21 cellular contexts compared by ENCODE assay signal in genomic region chr10:75250934-75251333, GRCh38. TPM values are rescaled to one million over a fixed set of nuclear protein-coding genes. Genes with fewer than 3 reads are reported as not detected.
A peak's percentile ranks its signal among the peaks of the same experiment; 100 is the strongest.
DNase-seq lines count a peak whose midpoint lies in the region; ATAC-seq and TF ChIP-seq lines count a peak whose summit lies in the region.
"Had no signal": no experiment of that assay in that cellular context is flagged by ENCODE, and none has a peak within 500 bp of the region (broad histone marks: within the 10 kb centered on the region; RNA-seq: fewer than 3 reads in every experiment).

No MANE protein-coding gene starts in this region.

- peaks cover 10% of the 10 kb centered on the region for H3K9me3 Mint-ChIP-seq in Calu3 (ENCODE audit: low read depth, unreplicated experiment)
- H3K9me3 Mint-ChIP-seq in CD8-positive, alpha-beta T cell, result peaks cover 19% of the 10 kb centered on the region

- POLR2A ChIA-PET in CD8-positive, alpha-beta T cell (lab: Charles Lee), result no interaction called here

- no peak overlapping the region for H4K8ac ChIP-seq in mesenchymal stem cell (ENCODE audit: low read length)

- in situ Hi-C loops in mammary epithelial cell (cut with MboI; ENCODE audit: low sequenced_read_pairs in 2 of 2), result no loop called here

- intact Hi-C loops in Calu3 (cut with micrococcal nuclease; ENCODE audit: unreplicated experiment), result no loop called here
- intact Hi-C loops in mammary epithelial cell (cut with micrococcal nuclease), result loop anchor here (5.0 kb wide), 1 partner anchor 146 kb away; no protein-coding TSS in a partner anchor
- intact Hi-C loops in CD8-positive, alpha-beta T cell (cut with DNase I, micrococcal nuclease), result no loop called here
- intact Hi-C loops in tibial artery (cut with DNase I; ENCODE audit: low total_unique reads), result no loop called here

- no peak overlapping the region for H3K4me3 ChIP-seq in mammary epithelial cell (replicated peaks in 1 of 3; ENCODE audit: insufficient read depth in 1 of 3, low read depth in 2 of 3, low read length in 3 of 3)
- H3K4me3 ChIP-seq in mesenchymal stem cell (ENCODE audit: insufficient read depth in 1 of 2, low read depth in 1 of 2, low read length in 2 of 2), result no peak overlapping the region
- H3K4me3 ChIP-seq in CD8-positive, alpha-beta T cell (ENCODE audit: low read depth, low read length), result no peak overlapping the region
- H3K4me3 ChIP-seq in H7 (ENCODE audit: insufficient read depth, low read depth, low read length), result no peak overlapping the region
- no peak overlapping the region for H3K4me3 ChIP-seq in tibial artery
- H3K4me3 ChIP-seq: colonic mucosa had no signal

- no peak overlapping the region for H2BK12ac ChIP-seq in mesenchymal stem cell (ENCODE audit: low read length in 2 of 2)

- H3K9me3 ChIP-seq in mammary epithelial cell (replicated peaks; ENCODE audit: insufficient read depth, low read length) (no peaks in the 10 kb centered on the region), mesenchymal stem cell (ENCODE audit: control insufficient read depth, low read length) (peaks cover 23% of the 10 kb centered on the region), tibial artery (peaks cover 7 to 14% (median 7%) of the 10 kb centered on the region in 3 donors)
- H3K9me3 ChIP-seq in CD8-positive, alpha-beta T cell (ENCODE audit: low read length), result no peaks in the 10 kb centered on the region
- H3K9me3 ChIP-seq: colonic mucosa had no signal

- no peaks in the 10 kb centered on the region for H3K79me1 ChIP-seq in mesenchymal stem cell (replicated peaks; ENCODE audit: low read length, poor library complexity, severe bottlenecking)

- H3K27me3 Mint-ChIP-seq in Calu3 (ENCODE audit: unreplicated experiment), result no peaks in the 10 kb centered on the region
- no peaks in the 10 kb centered on the region for H3K27me3 Mint-ChIP-seq in CD8-positive, alpha-beta T cell (ENCODE audit: low read depth)

- TF ChIP-seq CTCF in Calu3 (IDR thresholded peaks at IDR 0.05; ENCODE audit: unreplicated experiment) (no peak), mammary epithelial cell (conservative IDR thresholded peaks at IDR 0.05 in 1 of 2, IDR thresholded peaks at IDR 0.05 in 1 of 2; ENCODE audit: extremely low read depth in 1 of 2, insufficient read depth in 1 of 2, low read depth in 1 of 2, low read length in 2 of 2) (no peak), tibial artery (IDR thresholded peaks at IDR 0.05) (no peak)
- TF ChIP-seq CTCF in CD8-positive, alpha-beta T cell (IDR thresholded peaks at IDR 0.05), result no peak

- H3K36me3 Mint-ChIP-seq in Calu3 (ENCODE audit: insufficient read depth, unreplicated experiment), result peaks cover 16% of the 10 kb centered on the region
- peaks cover 5% of the 10 kb centered on the region for H3K36me3 Mint-ChIP-seq in CD8-positive, alpha-beta T cell

- no peak for ATAC-seq in CD8-positive, alpha-beta T cell
- no peak for ATAC-seq in HG03439 (IDR thresholded peaks at IDR 0.05; ENCODE audit: unreplicated experiment)
- ATAC-seq: activated naive CD4-positive, alpha-beta T cell treated with anti-CD3 and anti-CD28 coated beads, Interleukin-2, amount 50 U/mL, for 72 hours; activated T-cell treated with anti-CD3 and anti-CD28 coated beads, Interleukin-2, amount 50 U/mL, for 72 hours; SK-N-SH treated with all-trans-retinoic acid at 6 μM for 48 hours had no signal

- H3K27ac ChIP-seq in mammary epithelial cell (ENCODE audit: insufficient read depth, low read depth, low read length) (peak overlapping the region; percentile 5), mesenchymal stem cell (ENCODE audit: low read length, poor library complexity, severe bottlenecking) (no peak overlapping the region), tibial artery (no peak overlapping the region)
- H3K27ac ChIP-seq in CD8-positive, alpha-beta T cell (ENCODE audit: low read depth, low read length), result no peak overlapping the region
- H3K27ac ChIP-seq: colonic mucosa had no signal

- H3K14ac ChIP-seq in mesenchymal stem cell (ENCODE audit: low read length in 2 of 2), result no peak overlapping the region

- H3K36me3 ChIP-seq in mammary epithelial cell (ENCODE audit: insufficient read depth, low read length), result no peaks in the 10 kb centered on the region
- no peaks in the 10 kb centered on the region for H3K36me3 ChIP-seq in mesenchymal stem cell (ENCODE audit: control insufficient read depth in 1 of 2, insufficient read depth in 2 of 2, low read depth in 1 of 2, low read length in 2 of 2)
- H3K36me3 ChIP-seq in CD8-positive, alpha-beta T cell (ENCODE audit: insufficient read depth, low read length), result no peaks in the 10 kb centered on the region
- no peaks in the 10 kb centered on the region for H3K36me3 ChIP-seq in H7 (replicated peaks; ENCODE audit: control insufficient read depth, insufficient read depth, low read length)
- H3K36me3 ChIP-seq in tibial artery, result no peaks in the 10 kb centered on the region
- H3K36me3 ChIP-seq: colonic mucosa had no signal

- BruUV-seq in Calu3 (replicated peaks; lab: Mats Ljungman, UMichigan), result no TSS peak
- BruUV-seq in mammary epithelial cell (replicated peaks; lab: Mats Ljungman, UMichigan), result no TSS peak

- no peak overlapping the region for H3K23ac ChIP-seq in mesenchymal stem cell (ENCODE audit: low read length in 2 of 2)

- H4K20me1 ChIP-seq in mammary epithelial cell (ENCODE audit: insufficient read depth, low read length), result no peaks in the 10 kb centered on the region

- peak; percentile 88 for DNase-seq in Calu3
- DNase-seq in M059J (ENCODE audit: low read depth), result peak; percentile 77
- peak; percentile 87 for DNase-seq in mammary epithelial cell
- DNase-seq in mesenchymal stem cell, result no peak
- no peak for DNase-seq in CD8-positive, alpha-beta T cell
- DNase-seq in H7, result no peak
- no peak for DNase-seq in tibial artery
- DNase-seq: activated CD8-positive, alpha-beta memory T cell treated with anti-CD3 and anti-CD28 coated beads for 24 hours; activated T-cell treated with anti-CD3 and anti-CD28 coated beads, Interleukin-2, amount 50 U/mL, for 72 hours; CD4-positive, alpha-beta T cell; colonic mucosa; DND-41; foreskin fibroblast; NCI-H1436 treated with DMSO at 0.1 percent for 48 hours; stimulated activated CD8-positive, alpha-beta memory T cell treated with anti-CD3 and anti-CD28 coated beads, Interleukin-4, amount 100 ng/mL, for 48 hours; T-helper 9 cell had no signal

- H3K79me2 ChIP-seq in mammary epithelial cell (ENCODE audit: insufficient read depth, low read length), result no peaks in the 10 kb centered on the region

- H4K91ac ChIP-seq in mesenchymal stem cell (ENCODE audit: low read length), result no peak overlapping the region

- H3K4me1 ChIP-seq in mammary epithelial cell (ENCODE audit: insufficient read depth, low read length), result peaks cover 12% of the 10 kb centered on the region
- no peaks in the 10 kb centered on the region for H3K4me1 ChIP-seq in mesenchymal stem cell (ENCODE audit: control insufficient read depth, insufficient read depth, low read depth, low read length)
- no peaks in the 10 kb centered on the region for H3K4me1 ChIP-seq in CD8-positive, alpha-beta T cell (ENCODE audit: insufficient read depth, low read length)
- no peaks in the 10 kb centered on the region for H3K4me1 ChIP-seq in tibial artery

- H2BK5ac ChIP-seq in mesenchymal stem cell (ENCODE audit: low read depth, low read length, poor library complexity, severe bottlenecking), result no peak overlapping the region

- H2BK120ac ChIP-seq in mesenchymal stem cell (ENCODE audit: low read depth, low read length), result no peak overlapping the region

- H3K27me3 ChIP-seq in mammary epithelial cell (ENCODE audit: insufficient read depth, low read length) (no peaks in the 10 kb centered on the region), mesenchymal stem cell (ENCODE audit: control insufficient read depth in 1 of 2, insufficient read depth in 1 of 2, low read length in 2 of 2) (peaks cover 0 to 15% of the 10 kb centered on the region in 2 experiments), H7 (ENCODE audit: control insufficient read depth, insufficient read depth, low read length) (no peaks in the 10 kb centered on the region), tibial artery (no peaks in the 10 kb centered on the region)
- no peaks in the 10 kb centered on the region for H3K27me3 ChIP-seq in CD8-positive, alpha-beta T cell (ENCODE audit: insufficient read depth, low read length)
- H3K27me3 ChIP-seq: colonic mucosa had no signal

- no peak overlapping the region for H3K4ac ChIP-seq in mesenchymal stem cell (ENCODE audit: low read depth in 1 of 2, low read length in 2 of 2)

- H3K27ac Mint-ChIP-seq in Calu3 (ENCODE audit: unreplicated experiment), result peak overlapping the region; percentile 25
- H3K27ac Mint-ChIP-seq in CD8-positive, alpha-beta T cell, result no peak overlapping the region
- H3K27ac Mint-ChIP-seq: activated T-cell treated with anti-CD3 and anti-CD28 coated beads, Interleukin-2, amount 50 U/mL, for 72 hours; CD4-positive, alpha-beta T cell; nephron; progenitor cell of endocrine pancreas had no signal

- no peak overlapping the region for H3K18ac ChIP-seq in mesenchymal stem cell (ENCODE audit: low read depth in 1 of 2, low read length in 2 of 2)

- CTCF ChIA-PET in Calu3 (lab: Charles Lee), result interaction anchor here (0.6 to 1.0 kb wide), 3 partner anchors 12 to 992 kb away, joined by 3 to 4 read pairs (median 3); partner anchors contain the start of gene COMTD1
- CTCF ChIA-PET in mammary epithelial cell (lab: Charles Lee; ENCODE audit: low non-redundant PET), result no interaction called here
- CTCF ChIA-PET in CD8-positive, alpha-beta T cell (lab: Charles Lee), result interaction anchor here (1.4 kb wide), 1 partner anchor 15 kb away, joined by 4 read pairs; the partner anchor contains the start of gene COMTD1

- H2BK15ac ChIP-seq in mesenchymal stem cell (ENCODE audit: low read depth, poor library complexity, severe bottlenecking), result peak overlapping the region; percentile 56

- H3K9ac ChIP-seq in mammary epithelial cell (ENCODE audit: insufficient read depth, low read length), result no peak overlapping the region
- H3K9ac ChIP-seq in mesenchymal stem cell (ENCODE audit: low read length), result no peak overlapping the region

- dilution Hi-C loops in mammary epithelial cell (cut with HindIII; ENCODE audit: low sequenced_read_pairs), result no loop called here

- H3K4me1 Mint-ChIP-seq in Calu3 (ENCODE audit: low read depth, unreplicated experiment), result peaks cover 22% of the 10 kb centered on the region
- H3K4me1 Mint-ChIP-seq in CD8-positive, alpha-beta T cell (ENCODE audit: low read depth), result no peaks in the 10 kb centered on the region
- H3K4me1 Mint-ChIP-seq: nephron had no signal

- no peak overlapping the region for H2AK5ac ChIP-seq in mesenchymal stem cell (ENCODE audit: low read length, severe bottlenecking)

- no peak overlapping the region for H3K4me2 ChIP-seq in mammary epithelial cell (ENCODE audit: insufficient read depth, low read depth, low read length)
- H3K4me2 ChIP-seq in mesenchymal stem cell (ENCODE audit: low read length, poor library complexity, severe bottlenecking), result no peak overlapping the region

- WGBS in mammary epithelial cell (ENCODE audit: low coverage, missing lambda C conversion rate), result 7% methylated on average over 3 of the region's 3 CpGs
- 92% methylated on average over 2 of the region's 3 CpGs for WGBS in mesenchymal stem cell

- H3K4me3 Mint-ChIP-seq in Calu3 (ENCODE audit: low read depth, unreplicated experiment), result peak overlapping the region; percentile 3
- H3K4me3 Mint-ChIP-seq in CD8-positive, alpha-beta T cell, result no peak overlapping the region
- H3K4me3 Mint-ChIP-seq: activated T-cell treated with anti-CD3 and anti-CD28 coated beads, Interleukin-2, amount 50 U/mL, for 72 hours; CD4-positive, alpha-beta T cell; nephron had no signal

- H2AFZ ChIP-seq in mammary epithelial cell (ENCODE audit: low read depth, low read length), result peak overlapping the region; percentile 1
- no peak overlapping the region for H2AFZ ChIP-seq in mesenchymal stem cell (ENCODE audit: low read depth, low read length)

RNA-seq across cellular contexts. Expression of gene COMTD1, which starts 15.2 kb away (rescaled TPM):
- 52.4 and 67.6 TPM in 2 replicates for total RNA-seq in Calu3 (2022)
- total RNA-seq in M059J (2014; rRNA removed; shearing (Covaris generic)), result 5.6 and 16.4 TPM in 2 replicates
- total RNA-seq in mammary epithelial cell, result 10 to 100 TPM; 20.0 to 26.3 TPM
- polyA plus RNA-seq in mammary epithelial cell, result 20.5 TPM
- 1.0 TPM for polyA minus RNA-seq in mammary epithelial cell
- polyA plus RNA-seq in mesenchymal stem cell (2013, experiment 1 of 2), result 11.1 TPM
- 8.8 TPM for polyA plus RNA-seq in mesenchymal stem cell (2013, experiment 2 of 2)
- 1 to 10 TPM; 7.6 to 7.9 TPM for total RNA-seq in CD8-positive, alpha-beta T cell
- 21.3 and 36.6 TPM in 2 replicates for total RNA-seq in H7 (2014; rRNA removed; shearing (Covaris generic))

RNA-seq across cellular contexts. Expression of gene VDAC2, which starts 40.3 kb away (rescaled TPM):
- total RNA-seq in Calu3 (2022) (243 and 254 TPM in 2 replicates), mammary epithelial cell (100 to 1,000 TPM; 230 to 262 TPM)
- total RNA-seq in M059J (2014; rRNA removed; shearing (Covaris generic)), result 185 and 226 TPM in 2 replicates
- polyA plus RNA-seq in mammary epithelial cell, result 150 TPM
- polyA minus RNA-seq in mammary epithelial cell, result 119 TPM
- polyA plus RNA-seq in mesenchymal stem cell (2013, experiment 1 of 2), result 152 TPM
- polyA plus RNA-seq in mesenchymal stem cell (2013, experiment 2 of 2), result 153 TPM
- 100 to 1,000 TPM; 184 to 187 TPM for total RNA-seq in CD8-positive, alpha-beta T cell
- 213 and 218 TPM in 2 replicates for total RNA-seq in H7 (2014; rRNA removed; shearing (Covaris generic))

Comparison
In these comparisons a context has a peak if more than half of its experiments do, and no peak if none do; other contexts are left out.
1. DNase-seq: peak in Calu3 (single experiment), M059J (single experiment) and mammary epithelial cell (single experiment); none in mesenchymal stem cell (single experiment), CD8-positive, alpha-beta T cell (0 of 7), H7 (single experiment) and tibial artery (0 of 2).